In the genomic region with DNA sequence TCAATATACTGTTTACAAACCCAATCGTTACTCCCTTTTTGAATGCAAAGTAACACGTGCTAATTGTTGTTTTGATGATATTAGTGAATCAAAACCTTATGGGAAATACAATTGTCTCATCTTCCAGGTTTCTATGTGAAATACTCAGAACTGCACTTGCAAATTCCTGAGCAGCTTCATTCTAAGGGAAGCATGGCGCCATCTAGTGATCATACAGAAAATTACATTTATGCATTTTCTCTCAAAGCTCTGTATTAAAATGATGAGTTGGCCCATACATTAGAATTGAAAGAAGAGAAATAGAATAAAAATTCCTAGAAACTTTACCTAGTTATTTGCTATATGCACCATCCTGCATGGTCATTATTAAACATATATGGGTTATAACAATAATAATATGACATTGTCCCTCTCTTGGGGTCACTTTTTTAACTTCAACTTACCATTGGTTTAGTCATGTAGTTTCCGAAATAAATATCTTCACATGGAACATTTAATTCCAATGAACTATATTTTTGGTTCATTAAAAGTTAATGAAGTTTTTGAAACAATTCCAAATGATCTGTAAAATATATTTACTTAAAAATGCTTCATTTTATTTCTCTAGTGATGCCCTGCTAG, we compare ENCODE assay signal across 8 cellular contexts.
A peak's percentile ranks its signal among the peaks of the same experiment; 100 is the strongest.
DNase-seq lines count a peak whose midpoint lies in the region; ATAC-seq and TF ChIP-seq lines count a peak whose summit lies in the region.

No MANE protein-coding gene starts in this region.

- H3K36me3 ChIP-seq in DND-41 (ENCODE audit: insufficient read depth, low read length) (no peaks in the 10 kb centered on the region), HEK293 (ENCODE audit: control insufficient read depth in 2 of 2, insufficient read depth in 1 of 2, low read length in 2 of 2) (no peaks in the 10 kb centered on the region), lung (ENCODE audit: control insufficient read depth in 2 of 2, insufficient read depth in 2 of 2, low read length in 2 of 2) (no peaks in the 10 kb centered on the region)

- DNase-seq in DND-41 (no peak), NCI-H345 treated with DMSO at 0.1 percent for 48 hours (lab: John Stamatoyannopoulos, UW; ENCODE audit: unreplicated experiment) (peak; percentile 18), cardiac fibroblast (ENCODE audit: low read depth in 2 of 2) (peak; percentile 66 to 75), lung (ENCODE audit: low spot score) (no peak), COLO668 (lab: John Stamatoyannopoulos, UW; ENCODE audit: unreplicated experiment) (no peak), GF-D8 (lab: John Stamatoyannopoulos, UW) (no peak)

- no peaks in the 10 kb centered on the region for H3K79me2 ChIP-seq in DND-41 (ENCODE audit: insufficient read depth, low read length)

- H3K27ac ChIP-seq in DND-41 (ENCODE audit: low read length) (no peak overlapping the region), HEK293 (ENCODE audit: extremely low read depth, low read depth, low read length) (no peak overlapping the region), lung (ENCODE audit: low read depth in 1 of 2, low read length in 1 of 2) (no peak overlapping the region)

- no peak overlapping the region for H3K9ac ChIP-seq in DND-41 (ENCODE audit: low read depth, low read length)

- H3K4me1 ChIP-seq in DND-41 (ENCODE audit: insufficient read depth, low read length) (no peaks in the 10 kb centered on the region), HEK293 (ENCODE audit: control insufficient read depth, insufficient read depth, low read length) (no peaks in the 10 kb centered on the region; the same call in 1 of the 2 replicates), lung (ENCODE audit: control insufficient read depth in 2 of 2, insufficient read depth in 2 of 2, low read length in 2 of 2) (no peaks in the 10 kb centered on the region)

- CTCF ChIA-PET in HEK293 (lab: Yijun Ruan, JAX) = interaction anchor here (0.6 to 4.7 kb wide), 38 partner anchors 8 to 964 kb away, joined by 3 to 81 read pairs (median 4); no protein-coding TSS in a partner anchor

- ATAC-seq in DND-41 (ENCODE audit: insufficient read depth, low read depth) (no peak), lung (ENCODE audit: insufficient read depth, low FRiP score) (no peak), HG02970 (IDR thresholded peaks at IDR 0.05; ENCODE audit: low FRiP score, unreplicated experiment) (no peak)

- 25 to 32% methylated on average over 4 of the region's 4 CpGs for WGBS in lung, 2 donors

- POLR2A ChIA-PET in HEK293 (lab: Yijun Ruan, JAX) = no interaction called here

- peak; percentile 81 for TF ChIP-seq CTCF in DND-41 (IDR thresholded peaks at IDR 0.05; ENCODE audit: borderline replicate concordance, extremely low read depth, low read length, poor library complexity, severe bottlenecking)
- peak; percentile 19; the same call in 1 of the 2 replicates for TF ChIP-seq CTCF in HEK293 (tag by site-specific recombination; IDR thresholded peaks at IDR 0.05)
- peak; percentile 62 for TF ChIP-seq CTCF in cardiac fibroblast (IDR thresholded peaks at IDR 0.05; ENCODE audit: low read depth, low read length)
- peak; percentile 57 for TF ChIP-seq CTCF in lung (IDR thresholded peaks at IDR 0.05; ENCODE audit: control extremely low read depth, extremely low read depth)

- H3K27me3 ChIP-seq in DND-41 (ENCODE audit: insufficient read depth, low read length, poor library complexity) (no peaks in the 10 kb centered on the region), lung (ENCODE audit: control insufficient read depth, insufficient read depth) (no peaks in the 10 kb centered on the region)

- no peaks in the 10 kb centered on the region for H3K9me3 ChIP-seq in DND-41 (ENCODE audit: insufficient read depth, low read length, severe bottlenecking)
- no peaks in the 10 kb centered on the region for H3K9me3 ChIP-seq in HEK293 (ENCODE audit: control insufficient read depth, insufficient read depth, low read depth, low read length)
- no peaks in the 10 kb centered on the region for H3K9me3 ChIP-seq in lung (ENCODE audit: control insufficient read depth in 2 of 2, insufficient read depth in 1 of 2, low read length in 1 of 2)

- H3K4me3 ChIP-seq in DND-41 (ENCODE audit: low read depth in 1 of 2, low read length in 2 of 2) (no peak overlapping the region), HEK293 (ENCODE audit: low read depth, low read length) (no peak overlapping the region), cardiac fibroblast (replicated peaks in 1 of 2; ENCODE audit: low read depth in 2 of 2, low read length in 2 of 2) (no peak overlapping the region), lung (no peak overlapping the region)

- no peak overlapping the region for H3K4me2 ChIP-seq in DND-41 (ENCODE audit: insufficient read depth, low read length)

- no peak overlapping the region for H2AFZ ChIP-seq in DND-41 (ENCODE audit: low read depth, low read length)

- H4K20me1 ChIP-seq in DND-41 (ENCODE audit: insufficient read depth, low read length) = no peaks in the 10 kb centered on the region

TF ChIP-seq in HEK293, 187 proteins besides CTCF, POLR2A, EP300 and RAD21:
- TF ChIP-seq ZNF660 (tag by site-specific recombination; IDR thresholded peaks at IDR 0.05) (peak; percentile 45; the same call in 1 of the 2 replicates), ZNF654 (tag by site-specific recombination; IDR thresholded peaks at IDR 0.05; ENCODE audit: low read depth) (peak; percentile 86), ZBTB17 (tag by site-specific recombination; IDR thresholded peaks at IDR 0.05) (no peak), ZNF624 (tag by site-specific recombination; IDR thresholded peaks at IDR 0.05) (no peak)
TF ChIP-seq in HEK293: peak in this region for 2.

Comparison
In these comparisons a context has a peak if more than half of its experiments do, and no peak if none do; other contexts are left out.
1. DNase-seq: peak in NCI-H345 treated with DMSO at 0.1 percent for 48 hours (single experiment) and cardiac fibroblast (2 of 2); none in DND-41 (single experiment), lung (single experiment), COLO668 (single experiment) and GF-D8 (single experiment).
2. CTCF ChIP-seq: peak in every context shown above with its lines; median percentile 81 in DND-41; 62 in cardiac fibroblast; 57 in lung; 19 in HEK293.